37 cellular contexts compared by ENCODE assay signal in genomic region chr10:25678666-25679065, GRCh38.
"Had no signal": no experiment of that assay in that cellular context is flagged by ENCODE, and none has a peak within 500 bp of the region (broad histone marks: within the 10 kb centered on the region; RNA-seq: fewer than 3 reads in every experiment).

No MANE protein-coding gene starts in this region.

- ATAC-seq: activated CD8-positive, alpha-beta memory T cell treated with anti-CD3 and anti-CD28 coated beads, Interleukin-2, amount 10 ng/mL, durations not matched to agents 7 days and 5 days; activated T-cell treated with anti-CD3 and anti-CD28 coated beads, Interleukin-2, amount 50 U/mL, for 72 hours; activated T-helper 17 cell treated with anti-CD3 and anti-CD28 coated beads, Interleukin-2, amount 50 U/mL, for 72 hours; Panc1 had no signal

- H3K4me1 Mint-ChIP-seq: activated CD4-positive, alpha-beta memory T cell treated with anti-CD3 and anti-CD28 coated beads, Interleukin-2, amount 10 ng/mL, durations not matched to agents 7 days and 5 days; activated CD8-positive, alpha-beta memory T cell treated with anti-CD3 and anti-CD28 coated beads, Interleukin-2, amount 10 ng/mL, durations not matched to agents 7 days and 5 days; activated naive CD4-positive, alpha-beta T cell treated with anti-CD3 and anti-CD28 coated beads, Interleukin-2, amount 50 U/mL, for 24 hours; activated naive CD8-positive, alpha-beta T cell treated with anti-CD3 and anti-CD28 coated beads, Interleukin-2, amount 10 ng/mL, durations not matched to agents 7 days and 5 days; activated T-helper 17 cell treated with anti-CD3 and anti-CD28 coated beads, Interleukin-2, amount 50 U/mL, for 72 hours had no signal

- H3K36me3 ChIP-seq: WERI-Rb-1 had no signal

- H3K27me3 Mint-ChIP-seq: activated CD4-positive, alpha-beta memory T cell treated with anti-CD3 and anti-CD28 coated beads, Interleukin-2, amount 10 ng/mL, durations not matched to agents 7 days and 5 days; activated CD8-positive, alpha-beta memory T cell treated with anti-CD3 and anti-CD28 coated beads, Interleukin-2, amount 10 ng/mL, durations not matched to agents 7 days and 5 days; activated naive CD4-positive, alpha-beta T cell treated with anti-CD3 and anti-CD28 coated beads, Interleukin-2, amount 50 U/mL, for 24 hours; activated naive CD8-positive, alpha-beta T cell treated with anti-CD3 and anti-CD28 coated beads, Interleukin-2, amount 10 ng/mL, durations not matched to agents 7 days and 5 days; activated T-helper 17 cell treated with anti-CD3 and anti-CD28 coated beads, Interleukin-2, amount 50 U/mL, for 72 hours; brain had no signal

- DNase-seq: activated CD4-positive, alpha-beta memory T cell treated with anti-CD3 and anti-CD28 coated beads, Interleukin-2, amount 10 ng/mL, durations not matched to agents 7 days and 5 days; activated CD4-positive, alpha-beta T cell treated with anti-CD3 and anti-CD28 coated beads for 1 hour; activated CD4-positive, alpha-beta T cell treated with anti-CD3 and anti-CD28 coated beads for 48 hours; activated CD4-positive, CD25-positive, alpha-beta regulatory T cell; activated CD8-positive, alpha-beta memory T cell treated with anti-CD3 and anti-CD28 coated beads for 24 hours; activated CD8-positive, alpha-beta memory T cell treated with anti-CD3 and anti-CD28 coated beads, Interleukin-2, amount 10 ng/mL, durations not matched to agents 7 days and 5 days; activated CD8-positive, alpha-beta memory T cell treated with anti-CD3 and anti-CD28 coated beads, Interleukin-2, amount 50 U/mL, for 48 hours; activated gamma-delta T cell; activated naive CD4-positive, alpha-beta T cell treated with Interleukin-2 at 50 U/mL for 16 hours; activated naive CD8-positive, alpha-beta T cell treated with anti-CD3 and anti-CD28 coated beads, Interleukin-2, amount 10 ng/mL, durations not matched to agents 7 days and 5 days; activated T-cell treated with anti-CD3 and anti-CD28 coated beads, Interleukin-2, amount 50 U/mL, for 72 hours; caudate nucleus; cerebellar nuclear complex; Karpas-422; KBM-7; NCI-H1105; NCI-H1417 treated with DMSO at 0.1 percent for 48 hours; NCI-H187 treated with DMSO at 0.1 percent for 48 hours; NCI-H2081; NCI-H2171 treated with DMSO at 0.1 percent for 48 hours; NCI-H2227 treated with DMSO at 0.1 percent for 48 hours; NCI-H446; NCI-H510A treated with DMSO at 0.1 percent for 48 hours; NCI-H526 treated with DMSO at 0.1 percent for 48 hours; NCI-H82; RPMI8226; SIG-M5; SW 1271; T-helper 1 cell; T-helper 2 cell; T-helper 9 cell; WERI-Rb-1 had no signal

- H3K9me3 Mint-ChIP-seq: activated naive CD4-positive, alpha-beta T cell treated with anti-CD3 and anti-CD28 coated beads, Interleukin-2, amount 50 U/mL, for 24 hours had no signal

- H3K27ac ChIP-seq: WERI-Rb-1 had no signal

- H3K4me3 Mint-ChIP-seq: activated CD4-positive, alpha-beta memory T cell treated with anti-CD3 and anti-CD28 coated beads, Interleukin-2, amount 10 ng/mL, durations not matched to agents 7 days and 5 days; activated CD8-positive, alpha-beta memory T cell treated with anti-CD3 and anti-CD28 coated beads, Interleukin-2, amount 10 ng/mL, durations not matched to agents 7 days and 5 days; activated naive CD4-positive, alpha-beta T cell treated with anti-CD3 and anti-CD28 coated beads, Interleukin-2, amount 50 U/mL, for 24 hours; activated naive CD8-positive, alpha-beta T cell treated with anti-CD3 and anti-CD28 coated beads, Interleukin-2, amount 10 ng/mL, durations not matched to agents 7 days and 5 days; activated T-cell treated with anti-CD3 and anti-CD28 coated beads, Interleukin-2, amount 50 U/mL, for 72 hours; activated T-helper 17 cell treated with anti-CD3 and anti-CD28 coated beads, Interleukin-2, amount 50 U/mL, for 72 hours; brain had no signal

- FAIRE-seq: bronchial epithelial cell had no signal

- H3K36me3 Mint-ChIP-seq: activated CD8-positive, alpha-beta memory T cell treated with anti-CD3 and anti-CD28 coated beads, Interleukin-2, amount 10 ng/mL, durations not matched to agents 7 days and 5 days; activated naive CD4-positive, alpha-beta T cell treated with anti-CD3 and anti-CD28 coated beads, Interleukin-2, amount 50 U/mL, for 24 hours; activated naive CD8-positive, alpha-beta T cell treated with anti-CD3 and anti-CD28 coated beads, Interleukin-2, amount 10 ng/mL, durations not matched to agents 7 days and 5 days; brain had no signal

- H3K27ac Mint-ChIP-seq: activated CD4-positive, alpha-beta memory T cell treated with anti-CD3 and anti-CD28 coated beads, Interleukin-2, amount 10 ng/mL, durations not matched to agents 7 days and 5 days; activated CD8-positive, alpha-beta memory T cell treated with anti-CD3 and anti-CD28 coated beads, Interleukin-2, amount 10 ng/mL, durations not matched to agents 7 days and 5 days; activated naive CD4-positive, alpha-beta T cell treated with anti-CD3 and anti-CD28 coated beads, Interleukin-2, amount 50 U/mL, for 24 hours; activated naive CD8-positive, alpha-beta T cell treated with anti-CD3 and anti-CD28 coated beads, Interleukin-2, amount 10 ng/mL, durations not matched to agents 7 days and 5 days; activated T-cell treated with anti-CD3 and anti-CD28 coated beads, Interleukin-2, amount 50 U/mL, for 72 hours; activated T-helper 17 cell treated with anti-CD3 and anti-CD28 coated beads, Interleukin-2, amount 50 U/mL, for 72 hours; brain had no signal
